8 cellular contexts compared by ENCODE assay signal in the genomic region with DNA sequence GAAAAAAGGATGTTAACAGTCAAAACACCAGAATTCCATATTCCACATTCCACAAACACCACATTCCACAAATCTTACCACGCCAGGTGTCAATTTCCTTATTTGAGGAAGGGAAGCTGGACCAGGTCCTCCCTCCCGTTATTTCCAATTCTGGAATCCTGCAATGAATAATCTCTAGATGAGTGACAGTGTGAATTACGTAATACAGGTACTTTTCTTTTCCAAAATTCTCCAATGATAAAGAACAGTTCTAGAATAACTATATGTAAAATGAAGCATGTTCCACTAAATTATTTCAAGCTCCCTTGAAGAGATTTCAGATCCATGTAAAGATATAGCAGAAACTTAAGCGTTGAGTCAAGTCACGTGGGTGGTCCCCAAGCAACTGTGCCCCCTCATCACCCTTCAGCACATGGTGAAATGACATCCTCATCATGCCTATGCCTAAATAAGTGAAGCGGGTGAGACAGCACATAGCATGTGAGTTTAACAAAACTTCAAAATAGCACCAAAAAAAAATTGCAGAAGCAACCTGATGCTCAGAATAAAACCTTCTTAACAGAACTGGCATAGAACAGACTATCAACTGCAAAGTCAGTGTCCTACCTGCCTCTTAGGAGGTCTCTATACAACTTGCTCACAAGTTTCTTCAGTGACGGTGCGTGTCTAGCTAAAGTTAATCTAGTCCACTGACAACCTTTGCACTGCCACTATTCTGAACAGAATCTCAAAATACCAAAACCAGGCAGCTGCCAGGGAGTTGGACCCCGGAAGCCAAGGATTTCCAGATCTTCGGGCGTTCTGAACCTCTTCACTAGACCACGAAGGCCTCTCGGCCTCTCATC. TPM values are rescaled to one million over a fixed set of nuclear protein-coding genes. Genes with fewer than 3 reads are reported as not detected.
DNase-seq lines count a peak whose midpoint lies in the region; ATAC-seq, FAIRE-seq and TF ChIP-seq lines count a peak whose summit lies in the region.

No MANE protein-coding gene starts in this region.

- CTCF ChIA-PET in H1 (lab: Charles Lee; ENCODE audit: partially characterized antibody), result interaction anchor here (1.4 to 1.7 kb wide), 2 partner anchors 13 to 20 kb away, joined by 3 to 4 read pairs; no protein-coding TSS in a partner anchor

- H3K4ac ChIP-seq in H1 (replicated peaks; ENCODE audit: insufficient read length, low read depth, low read length), result no peak overlapping the region

- peak overlapping the region; percentile 14; the same call in 1 of the 2 replicates for H2AFZ ChIP-seq in H1 (ENCODE audit: low read length)

- H3K4me3 ChIP-seq in H1 (ENCODE audit: extremely low read depth in 1 of 4, insufficient read depth in 2 of 4, low read depth in 3 of 4, low read length in 4 of 4) (peak overlapping the region; percentile 77 to 96 (median 89)), muscle layer of colon (ENCODE audit: low read depth in 1 of 2, low read length in 2 of 2) (peak overlapping the region; percentile 43 to 85)

- H3K56ac ChIP-seq in H1 (replicated peaks; ENCODE audit: insufficient read length, low read depth, low read length), result no peak overlapping the region

- ATAC-seq in GM18499 (IDR thresholded peaks at IDR 0.05; ENCODE audit: insufficient read depth, unreplicated experiment) (peak; percentile 12), HG02763 (IDR thresholded peaks at IDR 0.05; ENCODE audit: unreplicated experiment) (peak; percentile 29)

- H3K27ac ChIP-seq in H1 (ENCODE audit: low read depth, low read length), result no peak overlapping the region
- peak overlapping the region; percentile 67 for H3K27ac ChIP-seq in muscle layer of colon (ENCODE audit: low read depth, low read length)

- H3K18ac ChIP-seq in H1 (ENCODE audit: extremely low read depth, low read length), result peak overlapping the region; percentile 52; the same call in 1 of the 2 replicates

- peak overlapping the region; percentile 84 to 92 for H3K4me2 ChIP-seq in H1 (ENCODE audit: insufficient read depth in 1 of 2, low read depth in 2 of 2, low read length in 2 of 2)

- H3K23ac ChIP-seq in H1 (ENCODE audit: insufficient read length), result no peak overlapping the region

- FAIRE-seq in H1 (lab: Jason Lieb, UNC), result no peak

- H3K36me3 ChIP-seq in H1 (ENCODE audit: control insufficient read depth in 2 of 4, insufficient read depth in 4 of 4, low read length in 3 of 4), result peaks cover 6 to 32% (median 26%) of the 10 kb centered on the region in 4 experiments
- H3K36me3 ChIP-seq in muscle layer of colon (ENCODE audit: insufficient read depth, low read length), result peaks cover 17% of the 10 kb centered on the region

- no peak overlapping the region for H2BK20ac ChIP-seq in H1 (ENCODE audit: low read length)

- DNase-seq in RPMI8226 (peak; percentile 21), H1 (ENCODE audit: low read depth in 1 of 2, low spot score in 2 of 2) (no peak), HPDE6-E6E7 (ENCODE audit: extremely low spot score) (no peak), NCI-H2196 treated with DMSO at 0.1 percent for 48 hours (lab: John Stamatoyannopoulos, UW; ENCODE audit: unreplicated experiment) (no peak), NCI-H1694 treated with DMSO at 0.1 percent for 48 hours (lab: John Stamatoyannopoulos, UW) (no peak)

- no peak for TF ChIP-seq EP300 in H1 (IDR thresholded peaks at IDR 0.05; ENCODE audit: borderline replicate concordance in 1 of 2, low read depth in 2 of 2, low read length in 2 of 2)

- no peak overlapping the region for H2BK15ac ChIP-seq in H1 (ENCODE audit: low read length)

- no peak overlapping the region for H4K91ac ChIP-seq in H1 (replicated peaks; ENCODE audit: insufficient read length, low read length)

- peaks cover 10% of the 10 kb centered on the region for H3K23me2 ChIP-seq in H1 (ENCODE audit: low read depth, low read length)

- WGBS in H1 (ENCODE audit: extremely low coverage in 1 of 2, insufficient coverage in 1 of 2, insufficient read length in 1 of 2, insufficient replicate concordance in 2 of 2, low coverage in 1 of 2, low lambda C conversion rate in 2 of 2, missing lambda C conversion rate in 1 of 2), 2 experiments, result 48% methylated on average over 13 of the region's 13 CpGs; no CpG with 5 or more reads in 1 of the 2 experiments

- peak overlapping the region; percentile 48; the same call in 1 of the 2 replicates for H4K8ac ChIP-seq in H1 (ENCODE audit: extremely low read depth, insufficient read depth, low read length)

- no peak for TF ChIP-seq POLR2A in H1 (IDR thresholded peaks at IDR 0.05; ENCODE audit: control extremely low read depth in 1 of 2, low read depth in 2 of 2, low read length in 2 of 2)

- TF ChIP-seq CTCF in H1 (IDR thresholded peaks at IDR 0.05; ENCODE audit: control extremely low read depth in 1 of 3, insufficient read depth in 1 of 3, low read depth in 1 of 3, low read length in 3 of 3), result no peak

- H2BK120ac ChIP-seq in H1 (replicated peaks; ENCODE audit: low read depth, low read length), result no peak overlapping the region

- H4K20me1 ChIP-seq in H1 (replicated peaks in 1 of 2; ENCODE audit: control insufficient read depth in 1 of 2, insufficient read depth in 2 of 2, low read length in 2 of 2), result peaks cover 0 to 2% of the 10 kb centered on the region in 2 experiments

- peaks cover 1 to 7% (median 3%) of the 10 kb centered on the region in 4 experiments for H3K4me1 ChIP-seq in H1 (replicated peaks in 1 of 4; ENCODE audit: control insufficient read depth in 3 of 4, insufficient read depth in 4 of 4, low read length in 3 of 4)
- H3K4me1 ChIP-seq in muscle layer of colon (ENCODE audit: insufficient read depth, low read length), result peaks cover 10% of the 10 kb centered on the region

- no peak overlapping the region for H2BK5ac ChIP-seq in H1 (ENCODE audit: low read depth, low read length)

- peaks cover 4 to 17% of the 10 kb centered on the region in 2 experiments for H3K79me2 ChIP-seq in H1 (ENCODE audit: control insufficient read depth in 1 of 2, insufficient read depth in 2 of 2, low read length in 2 of 2)

- H2AK5ac ChIP-seq in H1 (ENCODE audit: low read depth, low read length), result no peak overlapping the region

- H3K9me3 ChIP-seq in H1 (ENCODE audit: insufficient read depth in 2 of 2, low read depth in 1 of 2, low read length in 1 of 2), result no peaks in the 10 kb centered on the region
- H3K9me3 ChIP-seq in muscle layer of colon (ENCODE audit: low read length), result no peaks in the 10 kb centered on the region

- H2BK12ac ChIP-seq in H1 (ENCODE audit: low read depth, low read length), result no peak overlapping the region

- no peak for TF ChIP-seq RAD21 in H1 (IDR thresholded peaks at IDR 0.05 in 1 of 2, conservative IDR thresholded peaks at IDR 0.05 in 1 of 2; ENCODE audit: low read depth in 2 of 2, low read length in 2 of 2)

- H4K5ac ChIP-seq in H1 (ENCODE audit: insufficient read length, low read depth, low read length), result no peak overlapping the region

- H3K79me1 ChIP-seq in H1 (ENCODE audit: low read depth, low read length), result peaks cover 4% of the 10 kb centered on the region; the same call in 1 of the 2 replicates

- H3K27me3 ChIP-seq in H1 (replicated peaks in 1 of 4; ENCODE audit: control insufficient read depth in 3 of 4, extremely low read depth in 1 of 4, insufficient read depth in 3 of 4, low read length in 3 of 4) (no peaks in the 10 kb centered on the region), muscle layer of colon (ENCODE audit: control insufficient read depth in 1 of 2, insufficient read depth in 2 of 2, low read length in 2 of 2) (no peaks in the 10 kb centered on the region)

- H3K9ac ChIP-seq in H1 (replicated peaks in 1 of 4; ENCODE audit: extremely low read depth in 1 of 4, low read depth in 3 of 4, low read length in 3 of 4) (peak overlapping the region in 3 of 4 experiments; percentile 36 to 72 (median 44); a peak in 4 of 7 replicates), muscle layer of colon (ENCODE audit: low read length) (peak overlapping the region; percentile 46)

- POLR2A ChIA-PET in H1 (lab: Charles Lee; ENCODE audit: partially characterized antibody), result interaction anchor here (0.9 to 1.3 kb wide), 5 partner anchors 9 to 754 kb away, joined by 3 to 4 read pairs (median 3); no protein-coding TSS in a partner anchor

- H3K14ac ChIP-seq in H1 (ENCODE audit: insufficient read length), result no peak overlapping the region

TF ChIP-seq in H1, 55 proteins besides CTCF, POLR2A, EP300 and RAD21:
- TF ChIP-seq PHF8 (conservative IDR thresholded peaks at IDR 0.05; ENCODE audit: low read depth, low read length) (no peak), CEBPB (IDR thresholded peaks at IDR 0.05; ENCODE audit: low read depth, low read length) (0 out of 2 replicates have a peak, but pooled peaks have one; percentile 8), SAP30 (IDR thresholded peaks at IDR 0.05; ENCODE audit: insufficient read depth, insufficient replicate concordance, low read length) (peak; percentile 63)

RNA-seq across cellular contexts. Expression of a gene that starts 0.9 kb away (rescaled TPM):
- 27.9 and 31.0 TPM in 2 replicates for total RNA-seq in H1 (2021; fragmentation: NEBNext Ultra II Directional; extraction: Animal tissue kit (Norgen Biotek cat#: 25700))
- polyA plus RNA-seq in H1 (2011; rRNA removed), result 17.0 and 22.2 TPM in 2 replicates
- polyA plus RNA-seq in H1 (2011; cell fraction: cytosol; rRNA removed), result 19.2 TPM
- 50.8 TPM for polyA plus RNA-seq in H1 (2011; cell fraction: nucleus; rRNA removed)
- polyA plus RNA-seq in H1 (2012, experiment 1 of 2), result 18.0 to 23.0 TPM (median 22.0 TPM) in 4 replicates
- 10.1 TPM for polyA plus RNA-seq in H1 (2012, experiment 2 of 2)
- polyA plus RNA-seq in H1 (2013, experiment 1 of 2), result 12.8 TPM
- 12.8 TPM for polyA plus RNA-seq in H1 (2013, experiment 2 of 2)
- 22.5 and 27.2 TPM in 2 replicates for polyA minus RNA-seq in H1 (2011; rRNA and poly(A)+ RNA removed)
- 13.9 TPM for polyA minus RNA-seq in H1 (2011; cell fraction: cytosol; rRNA and poly(A)+ RNA removed)
- polyA minus RNA-seq in H1 (2011; cell fraction: nucleus; rRNA and poly(A)+ RNA removed), result 29.4 TPM
